Comparison of ENCODE assay signal across 13 cellular contexts in the genomic region with DNA sequence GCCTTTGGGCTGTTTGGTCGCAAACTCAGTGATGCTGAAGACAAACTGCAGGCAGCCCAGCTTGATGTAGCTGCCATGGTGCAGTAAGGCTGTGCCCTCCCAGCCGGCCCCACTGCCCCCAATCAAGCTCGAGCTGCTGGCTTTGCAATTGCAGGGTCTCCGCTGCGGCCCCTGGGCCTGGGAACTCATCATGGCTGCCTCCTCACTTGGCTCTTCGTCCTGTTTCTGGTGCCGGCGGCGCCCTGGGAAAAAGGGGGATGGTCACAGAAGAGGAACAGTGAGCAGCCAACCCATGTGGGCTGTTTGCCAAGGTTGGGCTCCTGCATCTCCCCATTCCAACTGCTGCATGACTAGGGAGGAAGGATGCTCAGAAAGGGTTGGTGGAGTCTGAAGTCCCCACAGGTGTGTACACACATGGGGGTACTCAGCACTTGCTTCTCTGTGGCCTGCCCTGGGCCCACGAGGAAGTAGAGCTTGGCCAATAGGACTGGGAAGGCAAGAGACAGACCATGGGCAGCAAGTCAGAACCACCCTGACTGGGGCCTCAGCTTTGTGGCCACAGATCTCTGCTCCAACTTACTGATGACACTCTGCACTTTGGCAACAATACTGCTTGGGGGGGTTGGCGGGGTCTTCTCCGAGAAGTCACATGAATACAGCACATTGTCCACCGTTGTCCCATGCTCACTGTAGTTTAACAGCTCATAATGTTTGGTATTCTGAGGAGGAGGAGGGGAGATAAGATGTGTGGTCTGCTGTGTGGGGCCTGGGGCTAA. TPM values are rescaled to one million over a fixed set of nuclear protein-coding genes. Genes with fewer than 3 reads are reported as not detected.
DNase-seq lines count a peak whose midpoint lies in the region; ATAC-seq and TF ChIP-seq lines count a peak whose summit lies in the region.
"Had no signal": no experiment of that assay in that cellular context is flagged by ENCODE, and none has a peak within 500 bp of the region (broad histone marks: within the 10 kb centered on the region; RNA-seq: fewer than 3 reads in every experiment).

No MANE protein-coding gene starts in this region.

- POLR2A ChIA-PET in activated CD8-positive, alpha-beta T cell treated with anti-CD3 and anti-CD28 coated beads, Interleukin-2, amount 10 ng/mL, durations not matched to agents 7 days and 5 days (lab: Charles Lee): interaction anchor here (0.8 to 0.9 kb wide), 2 partner anchors 12 to 14 kb away, joined by 3 read pairs; no protein-coding TSS in a partner anchor

- no peak for TF ChIP-seq CTCF in natural killer cell (IDR thresholded peaks at IDR 0.05)
- no peak for TF ChIP-seq CTCF in foreskin fibroblast (IDR thresholded peaks at IDR 0.05; ENCODE audit: low read depth, low read length)

- H3K4me3 Mint-ChIP-seq in activated CD8-positive, alpha-beta T cell treated with anti-CD3 and anti-CD28 coated beads, Interleukin-2, amount 10 ng/mL, durations not matched to agents 7 days and 5 days: no peak overlapping the region
- no peak overlapping the region for H3K4me3 Mint-ChIP-seq in natural killer cell
- H3K4me3 Mint-ChIP-seq: nephron progenitor cell had no signal

- no peak overlapping the region for H3K4me3 ChIP-seq in foreskin fibroblast (ENCODE audit: low read depth in 1 of 2, low read length in 2 of 2)
- H3K4me3 ChIP-seq: colonic mucosa, left lung, right atrium auricular region had no signal

- no peak for ATAC-seq in activated CD8-positive, alpha-beta T cell treated with anti-CD3 and anti-CD28 coated beads, Interleukin-2, amount 10 ng/mL, durations not matched to agents 7 days and 5 days
- no peak for ATAC-seq in natural killer cell
- no peak for ATAC-seq in HG03045 (IDR thresholded peaks at IDR 0.05; ENCODE audit: unreplicated experiment)
- ATAC-seq: left lung had no signal

- peaks cover 14% of the 10 kb centered on the region for H3K4me1 Mint-ChIP-seq in activated CD8-positive, alpha-beta T cell treated with anti-CD3 and anti-CD28 coated beads, Interleukin-2, amount 10 ng/mL, durations not matched to agents 7 days and 5 days (ENCODE audit: low read depth)
- peaks cover 9 to 28% of the 10 kb centered on the region in 2 donors for H3K4me1 Mint-ChIP-seq in natural killer cell

- DNase-seq in 8988T (peak; percentile 16), natural killer cell (no peak), foreskin fibroblast (no peak), NCI-H2107 (lab: John Stamatoyannopoulos, UW) (no peak)
- DNase-seq in activated CD8-positive, alpha-beta T cell treated with anti-CD3 and anti-CD28 coated beads, Interleukin-2, amount 10 ng/mL, durations not matched to agents 7 days and 5 days: no peak
- DNase-seq: Calu3; left lung; nephron progenitor cell; stimulated activated CD4-positive, alpha-beta T cell treated with anti-CD3 and anti-CD28 coated beads, Interleukin-4, amount 100 ng/mL, for 1 hour; T-helper 1 cell had no signal

- peak overlapping the region; percentile 40 for H3K27ac Mint-ChIP-seq in activated CD8-positive, alpha-beta T cell treated with anti-CD3 and anti-CD28 coated beads, Interleukin-2, amount 10 ng/mL, durations not matched to agents 7 days and 5 days
- H3K27ac Mint-ChIP-seq in natural killer cell: peak overlapping the region; percentile 14 to 30
- H3K27ac Mint-ChIP-seq: nephron progenitor cell had no signal

- CTCF ChIA-PET in activated CD8-positive, alpha-beta T cell treated with anti-CD3 and anti-CD28 coated beads, Interleukin-2, amount 10 ng/mL, durations not matched to agents 7 days and 5 days (lab: Charles Lee): interaction anchor here (1.0 to 5.5 kb wide), 5 partner anchors 10 to 142 kb away, joined by 3 to 44 read pairs (median 5); no protein-coding TSS in a partner anchor

- peaks cover 51% of the 10 kb centered on the region for H3K36me3 Mint-ChIP-seq in activated CD8-positive, alpha-beta T cell treated with anti-CD3 and anti-CD28 coated beads, Interleukin-2, amount 10 ng/mL, durations not matched to agents 7 days and 5 days (ENCODE audit: low read depth)
- H3K36me3 Mint-ChIP-seq in natural killer cell: no peaks in the 10 kb centered on the region

- intact Hi-C loops in natural killer cell (cut with micrococcal nuclease): no loop called here

- H3K27me3 Mint-ChIP-seq in activated CD8-positive, alpha-beta T cell treated with anti-CD3 and anti-CD28 coated beads, Interleukin-2, amount 10 ng/mL, durations not matched to agents 7 days and 5 days (ENCODE audit: low read depth): no peaks in the 10 kb centered on the region
- no peaks in the 10 kb centered on the region for H3K27me3 Mint-ChIP-seq in natural killer cell (ENCODE audit: low read depth in 2 of 2)

- H3K9me3 Mint-ChIP-seq in activated CD8-positive, alpha-beta T cell treated with anti-CD3 and anti-CD28 coated beads, Interleukin-2, amount 10 ng/mL, durations not matched to agents 7 days and 5 days (ENCODE audit: insufficient read depth): no peaks in the 10 kb centered on the region
- H3K9me3 Mint-ChIP-seq in natural killer cell: no peaks in the 10 kb centered on the region
- H3K9me3 Mint-ChIP-seq: nephron progenitor cell had no signal

RNA-seq across cellular contexts. Expression of gene DHRS13, which starts 3.6 kb away (rescaled TPM):
- 10 to 100 TPM; 29.2 to 29.3 TPM for total RNA-seq in activated CD8-positive, alpha-beta T cell treated with anti-CD3 and anti-CD28 coated beads, Interleukin-2, amount 10 ng/mL, durations not matched to agents 7 days and 5 days
- 10 to 100 TPM; 22.5 to 27.3 (median 23.2) TPM for total RNA-seq in natural killer cell

RNA-seq across cellular contexts. Expression of gene FLOT2, which starts 8.9 kb away (rescaled TPM):
- total RNA-seq in activated CD8-positive, alpha-beta T cell treated with anti-CD3 and anti-CD28 coated beads, Interleukin-2, amount 10 ng/mL, durations not matched to agents 7 days and 5 days: 100 to 1,000 TPM; 197 to 198 TPM
- total RNA-seq in natural killer cell: 100 to 1,000 TPM; 132 to 152 (median 152) TPM

RNA-seq across cellular contexts. Expression of gene PHF12, which starts 44.9 kb away (rescaled TPM):
- total RNA-seq in activated CD8-positive, alpha-beta T cell treated with anti-CD3 and anti-CD28 coated beads, Interleukin-2, amount 10 ng/mL, durations not matched to agents 7 days and 5 days: 10 to 100 TPM; 66.5 to 67.4 TPM
- total RNA-seq in natural killer cell: 100 to 1,000 TPM; 163 to 177 (median 171) TPM

RNA-seq across cellular contexts. Expression of gene ERAL1, which starts 51.6 kb away (rescaled TPM):
- total RNA-seq in activated CD8-positive, alpha-beta T cell treated with anti-CD3 and anti-CD28 coated beads, Interleukin-2, amount 10 ng/mL, durations not matched to agents 7 days and 5 days: 10 to 100 TPM; 46.3 to 50.7 TPM
- 10 to 100 TPM; 20.9 to 35.2 (median 27.3) TPM for total RNA-seq in natural killer cell
